20 cellular contexts compared by ENCODE assay signal in genomic region chrX:1162119-1162916, GRCh38. TPM values are rescaled to one million over a fixed set of nuclear protein-coding genes. Genes with fewer than 3 reads are reported as not detected.
DNase-seq lines count a peak whose midpoint lies in the region; ATAC-seq and TF ChIP-seq lines count a peak whose summit lies in the region.
"Had no signal": no experiment of that assay in that cellular context is flagged by ENCODE, and none has a peak within 500 bp of the region (broad histone marks: within the 10 kb centered on the region; RNA-seq: fewer than 3 reads in every experiment).

No MANE protein-coding gene starts in this region.

- 74% methylated on average over 10 of the region's 10 CpGs for WGBS in esophagus muscularis mucosa

- TF ChIP-seq POLR2A in esophagus muscularis mucosa (IDR thresholded peaks at IDR 0.05; ENCODE audit: low read depth) = no peak

- ATAC-seq in Right ventricle myocardium inferior = no peak
- ATAC-seq in upper lobe of right lung = no peak
- ATAC-seq in activated T-cell treated with anti-CD3 and anti-CD28 coated beads, Interleukin-2, amount 50 U/mL, for 4 hours = no peak
- no peak for ATAC-seq in GM21515 (IDR thresholded peaks at IDR 0.05; ENCODE audit: unreplicated experiment)
- ATAC-seq: A549, HepG2 had no signal

- H3K9me3 ChIP-seq in esophagus muscularis mucosa (no peaks in the 10 kb centered on the region), upper lobe of right lung (no peaks in the 10 kb centered on the region)
- H3K9me3 ChIP-seq in CD4-positive, alpha-beta memory T cell (ENCODE audit: control insufficient read depth in 1 of 2, low read length in 2 of 2) = no peaks in the 10 kb centered on the region
- H3K9me3 ChIP-seq: A549, HAP-1 had no signal

- peak; percentile 12 for DNase-seq in cardiac septum (ENCODE audit: low spot score)
- DNase-seq in Right ventricle myocardium inferior (ENCODE audit: missing footprints) = no peak
- DNase-seq in activated T-helper 1 cell treated with anti-CD3 and anti-CD28 coated beads, Interleukin-12 subunit alpha, Interleukin-12 subunit beta, Interleukin-2, Interleukin-4 antibody, amounts not matched to agents 30 ng/mL and 10 ng/mL and 1 ng/mL, durations not matched to agents 14 hours and 24 hours and 36 hours (ENCODE audit: low spot score) = no peak
- peak; percentile 62 for DNase-seq in esophagus muscularis mucosa (ENCODE audit: extremely low spot score)
- peak; percentile 23 for DNase-seq in upper lobe of right lung
- DNase-seq in activated T-cell treated with anti-CD3 and anti-CD28 coated beads, Interleukin-2, amount 50 U/mL, for 4 hours = no peak
- DNase-seq in CD4-positive, alpha-beta memory T cell = no peak
- DNase-seq: Caco-2; CD8-positive, alpha-beta memory T cell; DND-41; GDM1; HFFc6 had no signal

- H3K27me3 ChIP-seq in esophagus muscularis mucosa = peaks cover 0 to 33% (median 10%) of the 10 kb centered on the region in 4 donors
- no peaks in the 10 kb centered on the region for H3K27me3 ChIP-seq in upper lobe of right lung
- no peaks in the 10 kb centered on the region for H3K27me3 ChIP-seq in CD4-positive, alpha-beta memory T cell (ENCODE audit: insufficient read depth, low read length)

- H3K27ac ChIP-seq in esophagus muscularis mucosa (replicated peaks in 1 of 4) = no peak overlapping the region
- H3K27ac ChIP-seq in upper lobe of right lung = no peak overlapping the region
- H3K27ac ChIP-seq in CD4-positive, alpha-beta memory T cell (ENCODE audit: low read depth, low read length) = no peak overlapping the region
- H3K27ac ChIP-seq: A549 had no signal

- H3K4me3 Mint-ChIP-seq in activated T-helper 1 cell treated with anti-CD3 and anti-CD28 coated beads, Interleukin-12 subunit alpha, Interleukin-12 subunit beta, Interleukin-2, Interleukin-4 antibody, amounts not matched to agents 30 ng/mL and 10 ng/mL and 1 ng/mL, durations not matched to agents 14 hours and 24 hours and 36 hours = no peak overlapping the region
- no peak overlapping the region for H3K4me3 Mint-ChIP-seq in activated T-cell treated with anti-CD3 and anti-CD28 coated beads, Interleukin-2, amount 50 U/mL, for 4 hours
- H3K4me3 Mint-ChIP-seq in CD4-positive, alpha-beta memory T cell = no peak overlapping the region
- H3K4me3 Mint-ChIP-seq: CD8-positive, alpha-beta memory T cell; HFFc6 had no signal

- H3K27ac Mint-ChIP-seq in activated T-helper 1 cell treated with anti-CD3 and anti-CD28 coated beads, Interleukin-12 subunit alpha, Interleukin-12 subunit beta, Interleukin-2, Interleukin-4 antibody, amounts not matched to agents 30 ng/mL and 10 ng/mL and 1 ng/mL, durations not matched to agents 14 hours and 24 hours and 36 hours = peak overlapping the region; percentile 18
- no peak overlapping the region for H3K27ac Mint-ChIP-seq in CD4-positive, alpha-beta memory T cell
- H3K27ac Mint-ChIP-seq: CD8-positive, alpha-beta memory T cell; HFFc6 had no signal

- H3K36me3 ChIP-seq in esophagus muscularis mucosa = no peaks in the 10 kb centered on the region
- H3K36me3 ChIP-seq in upper lobe of right lung = no peaks in the 10 kb centered on the region
- no peaks in the 10 kb centered on the region for H3K36me3 ChIP-seq in CD4-positive, alpha-beta memory T cell (ENCODE audit: insufficient read depth, low read length)
- H3K36me3 ChIP-seq: HAP-1 had no signal

- TF ChIP-seq EP300 in esophagus muscularis mucosa (IDR thresholded peaks at IDR 0.05) = no peak

- POLR2A ChIA-PET in CD4-positive, alpha-beta memory T cell (lab: Charles Lee; ENCODE audit: partially characterized antibody) = no interaction called here

- H3K4me1 ChIP-seq in esophagus muscularis mucosa = no peaks in the 10 kb centered on the region
- H3K4me1 ChIP-seq in upper lobe of right lung = no peaks in the 10 kb centered on the region
- no peaks in the 10 kb centered on the region for H3K4me1 ChIP-seq in CD4-positive, alpha-beta memory T cell (ENCODE audit: insufficient read depth, low read length)
- H3K4me1 ChIP-seq: Caco-2, HAP-1 had no signal

- H3K9me3 Mint-ChIP-seq in activated T-helper 1 cell treated with anti-CD3 and anti-CD28 coated beads, Interleukin-12 subunit alpha, Interleukin-12 subunit beta, Interleukin-2, Interleukin-4 antibody, amounts not matched to agents 30 ng/mL and 10 ng/mL and 1 ng/mL, durations not matched to agents 14 hours and 24 hours and 36 hours = peaks cover 17% of the 10 kb centered on the region
- H3K9me3 Mint-ChIP-seq in activated T-cell treated with anti-CD3 and anti-CD28 coated beads, Interleukin-2, amount 50 U/mL, for 4 hours = no peaks in the 10 kb centered on the region
- H3K9me3 Mint-ChIP-seq in CD4-positive, alpha-beta memory T cell = peaks cover 0 to 6% (median 0%) of the 10 kb centered on the region in 8 donors

- H3K4me3 ChIP-seq in esophagus muscularis mucosa = no peak overlapping the region
- H3K4me3 ChIP-seq in upper lobe of right lung = no peak overlapping the region
- H3K4me3 ChIP-seq in CD4-positive, alpha-beta memory T cell (ENCODE audit: low read length in 2 of 2) = no peak overlapping the region
- H3K4me3 ChIP-seq: A549, HAP-1 had no signal

- no peak for TF ChIP-seq CTCF in esophagus muscularis mucosa (IDR thresholded peaks at IDR 0.05)
- no peak for TF ChIP-seq CTCF in upper lobe of right lung (IDR thresholded peaks at IDR 0.05)

- intact Hi-C loops in cardiac septum (cut with DNase I) = no loop called here
- intact Hi-C loops in Right ventricle myocardium inferior (cut with DNase I) = no loop called here
- intact Hi-C loops in activated T-helper 1 cell treated with anti-CD3 and anti-CD28 coated beads, Interleukin-12 subunit alpha, Interleukin-12 subunit beta, Interleukin-2, Interleukin-4 antibody, amounts not matched to agents 30 ng/mL and 10 ng/mL and 1 ng/mL, durations not matched to agents 14 hours and 24 hours and 36 hours (cut with micrococcal nuclease) = loop anchor here (5.0 to 10.0 kb wide), 2 partner anchors 148 to 230 kb away; no protein-coding TSS in a partner anchor
- intact Hi-C loops in esophagus muscularis mucosa (cut with DNase I) = no loop called here
- intact Hi-C loops in upper lobe of right lung (cut with DNase I) = no loop called here
- intact Hi-C loops in CD4-positive, alpha-beta memory T cell (cut with micrococcal nuclease) = no loop called here

- peaks cover 3% of the 10 kb centered on the region for H3K4me1 Mint-ChIP-seq in activated T-helper 1 cell treated with anti-CD3 and anti-CD28 coated beads, Interleukin-12 subunit alpha, Interleukin-12 subunit beta, Interleukin-2, Interleukin-4 antibody, amounts not matched to agents 30 ng/mL and 10 ng/mL and 1 ng/mL, durations not matched to agents 14 hours and 24 hours and 36 hours (ENCODE audit: low read depth)
- H3K4me1 Mint-ChIP-seq in activated T-cell treated with anti-CD3 and anti-CD28 coated beads, Interleukin-2, amount 50 U/mL, for 4 hours (ENCODE audit: low read depth) = peaks cover 9% of the 10 kb centered on the region
- H3K4me1 Mint-ChIP-seq in CD4-positive, alpha-beta memory T cell = peaks cover 5 to 12% (median 10%) of the 10 kb centered on the region in 4 donors

- H3K27me3 Mint-ChIP-seq in activated T-helper 1 cell treated with anti-CD3 and anti-CD28 coated beads, Interleukin-12 subunit alpha, Interleukin-12 subunit beta, Interleukin-2, Interleukin-4 antibody, amounts not matched to agents 30 ng/mL and 10 ng/mL and 1 ng/mL, durations not matched to agents 14 hours and 24 hours and 36 hours (ENCODE audit: insufficient read depth) = no peaks in the 10 kb centered on the region
- H3K27me3 Mint-ChIP-seq in activated T-cell treated with anti-CD3 and anti-CD28 coated beads, Interleukin-2, amount 50 U/mL, for 4 hours (ENCODE audit: low read depth) = peaks cover 10% of the 10 kb centered on the region
- H3K27me3 Mint-ChIP-seq in CD4-positive, alpha-beta memory T cell = peaks cover 5 to 6% of the 10 kb centered on the region in 2 donors

- H3K36me3 Mint-ChIP-seq in activated T-helper 1 cell treated with anti-CD3 and anti-CD28 coated beads, Interleukin-12 subunit alpha, Interleukin-12 subunit beta, Interleukin-2, Interleukin-4 antibody, amounts not matched to agents 30 ng/mL and 10 ng/mL and 1 ng/mL, durations not matched to agents 14 hours and 24 hours and 36 hours (ENCODE audit: low read depth) = no peaks in the 10 kb centered on the region
- H3K36me3 Mint-ChIP-seq in activated T-cell treated with anti-CD3 and anti-CD28 coated beads, Interleukin-2, amount 50 U/mL, for 4 hours (ENCODE audit: insufficient read depth) = no peaks in the 10 kb centered on the region
- no peaks in the 10 kb centered on the region for H3K36me3 Mint-ChIP-seq in CD4-positive, alpha-beta memory T cell
- H3K36me3 Mint-ChIP-seq: CD14-positive monocyte; CD8-positive, alpha-beta memory T cell had no signal

- CTCF ChIA-PET in CD4-positive, alpha-beta memory T cell (lab: Charles Lee; ENCODE audit: partially characterized antibody) = no interaction called here

RNA-seq across cellular contexts. Expression of gene CRLF2, which starts 50.1 kb away (rescaled TPM):
- total RNA-seq in cardiac septum = not detected
- not detected for total RNA-seq in Right ventricle myocardium inferior
- total RNA-seq in activated T-helper 1 cell treated with anti-CD3 and anti-CD28 coated beads, Interleukin-12 subunit alpha, Interleukin-12 subunit beta, Interleukin-2, Interleukin-4 antibody, amounts not matched to agents 30 ng/mL and 10 ng/mL and 1 ng/mL, durations not matched to agents 14 hours and 24 hours and 36 hours = 0.88 and 1.3 TPM in 2 replicates
- total RNA-seq in esophagus muscularis mucosa = 1 to 10 TPM in 2 of 4 donors, under 1 TPM in 1, not detected in 1; 0.63 to 2.1 (median 1.3) TPM
- total RNA-seq in upper lobe of right lung = 1.2 TPM
- total RNA-seq in activated T-cell treated with anti-CD3 and anti-CD28 coated beads, Interleukin-2, amount 50 U/mL, for 4 hours = under 1 TPM in 2 of 3 donors, not detected in 1; 0.30 to 0.38 TPM
- total RNA-seq in CD4-positive, alpha-beta memory T cell = under 1 TPM; 0.19 to 0.38 TPM
- polyA plus RNA-seq in CD4-positive, alpha-beta memory T cell = not detected
- total RNA-seq: Caco-2, H1, HepG2 had no signal
- polyA plus RNA-seq: AG04450; BJ; CD8-positive, alpha-beta memory T cell; HepG2 had no signal

Comparison
In these comparisons a context has a peak if more than half of its experiments do, and no peak if none do; other contexts are left out.
1. DNase-seq: peak in cardiac septum (single experiment), esophagus muscularis mucosa (single experiment) and upper lobe of right lung (single experiment); none in Right ventricle myocardium inferior (single experiment), activated T-helper 1 cell treated with anti-CD3 and anti-CD28 coated beads, Interleukin-12 subunit alpha, Interleukin-12 subunit beta, Interleukin-2, Interleukin-4 antibody, amounts not matched to agents 30 ng/mL and 10 ng/mL and 1 ng/mL, durations not matched to agents 14 hours and 24 hours and 36 hours (single experiment), activated T-cell treated with anti-CD3 and anti-CD28 coated beads, Interleukin-2, amount 50 U/mL, for 4 hours (single experiment) and CD4-positive, alpha-beta memory T cell (0 of 5).